In the genomic region with DNA sequence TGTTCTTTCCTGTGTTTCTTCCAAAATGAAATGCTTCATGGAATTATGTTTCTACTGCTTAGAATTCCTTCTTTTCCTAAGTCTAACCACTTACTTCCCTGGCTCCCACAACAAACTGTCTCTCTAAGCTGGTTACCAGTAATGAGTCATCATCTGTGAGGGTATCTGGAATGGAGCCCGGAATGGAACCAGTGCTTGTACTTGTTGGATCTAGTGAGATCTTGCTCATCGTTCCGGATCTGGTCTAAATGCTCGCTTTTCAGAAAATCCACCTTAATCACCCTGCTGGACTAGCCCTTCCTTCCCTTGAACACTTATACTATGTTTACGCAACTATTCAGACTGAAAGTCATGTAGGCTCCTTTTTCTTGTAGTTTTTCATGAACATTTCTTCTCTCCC, we compare ENCODE assay signal across 11 cellular contexts.
DNase-seq lines count a peak whose midpoint lies in the region; ATAC-seq and FAIRE-seq lines count a peak whose summit lies in the region.
"Had no signal": no experiment of that assay in that cellular context is flagged by ENCODE, and none has a peak within 500 bp of the region (broad histone marks: within the 10 kb centered on the region; RNA-seq: fewer than 3 reads in every experiment).

No MANE protein-coding gene starts in this region.

- DNase-seq in left cardiac atrium (peak; percentile 39), Right ventricle myocardium superior (no peak), amniotic stem cell (lab: John Stamatoyannopoulos, UW) (peak; percentile 93), iris pigment epithelial cell (ENCODE audit: low read depth) (peak; percentile 98), urothelium cell line (ENCODE audit: low spot score) (peak; percentile 71), activated gamma-delta T cell (lab: John Stamatoyannopoulos, UW) (no peak)
- DNase-seq: activated B cell treated with CpG ODN at 0.5 μM for 24 hours, KBM-7 had no signal

- peak; percentile 57 to 96 for ATAC-seq in left cardiac atrium
- ATAC-seq in Right ventricle myocardium superior (ENCODE audit: poor library complexity): no peak
- no peak for ATAC-seq in HG02642 (IDR thresholded peaks at IDR 0.05; ENCODE audit: poor library complexity, unreplicated experiment)
- ATAC-seq in GM21737 (IDR thresholded peaks at IDR 0.05; ENCODE audit: unreplicated experiment): no peak

- intact Hi-C loops in left cardiac atrium (cut with DNase I) (no loop called here), Right ventricle myocardium superior (cut with DNase I) (no loop called here)

- FAIRE-seq in urothelium cell line (lab: Jason Lieb, UNC): no peak
- FAIRE-seq: GM19239 had no signal

Comparison
In these comparisons a context has a peak if more than half of its experiments do, and no peak if none do; other contexts are left out.
1. ATAC-seq: peak in left cardiac atrium (2 of 2); none in Right ventricle myocardium superior (single experiment), HG02642 (single experiment) and GM21737 (single experiment).
2. DNase-seq: peak in left cardiac atrium (single experiment), amniotic stem cell (single experiment), iris pigment epithelial cell (single experiment) and urothelium cell line (single experiment); none in Right ventricle myocardium superior (single experiment) and activated gamma-delta T cell (single experiment).